1 cellular context compared by ENCODE assay signal in the genomic region with DNA sequence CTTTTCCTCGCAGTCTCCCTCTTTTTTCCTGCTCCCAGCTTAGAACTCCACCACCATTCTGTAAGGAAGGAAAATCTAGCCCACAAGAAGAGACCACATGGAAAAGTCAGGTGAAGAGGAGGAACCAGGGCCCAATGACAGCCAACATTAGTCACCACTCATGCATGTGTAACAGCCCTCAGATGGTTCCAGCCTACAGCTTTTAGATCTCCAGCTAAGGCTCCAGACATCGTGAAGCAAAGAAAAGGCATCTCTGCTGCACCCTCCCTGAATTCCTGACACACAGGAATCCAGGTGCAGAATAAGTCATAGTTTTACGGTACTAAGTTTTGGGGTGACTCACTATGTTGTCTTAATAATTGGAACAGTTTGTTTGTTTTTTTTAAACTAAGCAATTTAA.
A peak's percentile ranks its signal among the peaks of the same experiment; 100 is the strongest.
TF ChIP-seq lines count a peak whose summit lies in the region.

No MANE protein-coding gene starts in this region.

TF ChIP-seq in HepG2, 621 proteins besides CTCF, POLR2A, EP300 and RAD21 (continued from another document):
- TF ChIP-seq KDM1A (CRISPR knock-in tag; IDR thresholded peaks at IDR 0.05), result no peak
- TF ChIP-seq FOSL2 (CRISPR knock-in tag; IDR thresholded peaks at IDR 0.05), result peak; percentile 51
- TF ChIP-seq ZNF563 (CRISPR knock-in tag; IDR thresholded peaks at IDR 0.05), result no peak
- TF ChIP-seq TEAD3 (CRISPR knock-in tag; optimal IDR thresholded peaks at IDR 0.05; ENCODE audit: borderline replicate concordance), result peak; percentile 12
- TF ChIP-seq, protein P1, sequence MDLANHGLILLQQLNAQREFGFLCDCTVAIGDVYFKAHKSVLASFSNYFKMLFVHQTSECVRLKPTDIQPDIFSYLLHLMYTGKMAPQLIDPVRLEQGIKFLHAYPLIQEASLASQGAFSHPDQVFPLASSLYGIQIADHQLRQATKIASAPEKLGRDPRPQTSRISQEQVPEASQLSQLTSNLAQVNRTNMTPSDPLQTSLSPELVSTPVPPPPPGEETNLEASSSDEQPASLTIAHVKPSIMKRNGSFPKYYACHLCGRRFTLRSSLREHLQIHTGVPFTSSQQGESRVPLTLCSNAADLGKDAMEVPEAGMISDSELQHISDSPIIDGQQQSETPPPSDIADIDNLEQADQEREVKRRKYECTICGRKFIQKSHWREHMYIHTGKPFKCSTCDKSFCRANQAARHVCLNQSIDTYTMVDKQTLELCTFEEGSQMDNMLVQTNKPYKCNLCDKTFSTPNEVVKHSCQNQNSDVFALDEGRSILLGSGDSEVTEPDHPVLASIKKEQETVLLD (CRISPR knock-in tag; IDR thresholded peaks at IDR 0.05; ENCODE audit: low read depth), result no peak
- no peak for TF ChIP-seq MEIS2 (CRISPR knock-in tag; IDR thresholded peaks at IDR 0.05)
- no peak for TF ChIP-seq SUZ12 (IDR thresholded peaks at IDR 0.05; ENCODE audit: low read depth, low read length)
- no peak for TF ChIP-seq HMGA1 (CRISPR knock-in tag; conservative IDR thresholded peaks at IDR 0.05)
- TF ChIP-seq TBP (CRISPR knock-in tag; IDR thresholded peaks at IDR 0.05), result no peak
- TF ChIP-seq, protein P2, sequence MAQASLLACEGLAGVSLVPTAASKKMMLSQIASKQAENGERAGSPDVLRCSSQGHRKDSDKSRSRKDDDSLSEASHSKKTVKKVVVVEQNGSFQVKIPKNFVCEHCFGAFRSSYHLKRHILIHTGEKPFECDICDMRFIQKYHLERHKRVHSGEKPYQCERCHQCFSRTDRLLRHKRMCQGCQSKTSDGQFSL (CRISPR knock-in tag; IDR thresholded peaks at IDR 0.05), result no peak
- no peak for TF ChIP-seq ZNF644 (CRISPR knock-in tag; IDR thresholded peaks at IDR 0.05; ENCODE audit: low read depth)
- no peak for TF ChIP-seq RCOR2 (CRISPR knock-in tag; IDR thresholded peaks at IDR 0.05)
- TF ChIP-seq, protein P3, sequence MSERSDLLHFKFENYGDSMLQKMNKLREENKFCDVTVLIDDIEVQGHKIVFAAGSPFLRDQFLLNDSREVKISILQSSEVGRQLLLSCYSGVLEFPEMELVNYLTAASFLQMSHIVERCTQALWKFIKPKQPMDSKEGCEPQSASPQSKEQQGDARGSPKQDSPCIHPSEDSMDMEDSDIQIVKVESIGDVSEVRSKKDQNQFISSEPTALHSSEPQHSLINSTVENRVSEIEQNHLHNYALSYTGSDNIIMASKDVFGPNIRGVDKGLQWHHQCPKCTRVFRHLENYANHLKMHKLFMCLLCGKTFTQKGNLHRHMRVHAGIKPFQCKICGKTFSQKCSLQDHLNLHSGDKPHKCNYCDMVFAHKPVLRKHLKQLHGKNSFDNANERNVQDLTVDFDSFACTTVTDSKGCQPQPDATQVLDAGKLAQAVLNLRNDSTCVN (CRISPR knock-in tag; IDR thresholded peaks at IDR 0.05; ENCODE audit: borderline replicate concordance), result no peak
- TF ChIP-seq ZMAT3 (CRISPR knock-in tag; conservative IDR thresholded peaks at IDR 0.05), result no peak
- TF ChIP-seq ZNF883 (CRISPR knock-in tag; IDR thresholded peaks at IDR 0.05; ENCODE audit: not compliant biosample characterization), result no peak
- no peak for TF ChIP-seq DR1 (CRISPR knock-in tag; IDR thresholded peaks at IDR 0.05)
- 0 out of 2 replicates have a peak, but pooled peaks have one; percentile 4 for TF ChIP-seq KAT8 (CRISPR knock-in tag; IDR thresholded peaks at IDR 0.05)
- TF ChIP-seq BCL6 (CRISPR knock-in tag; IDR thresholded peaks at IDR 0.05), result no peak
- TF ChIP-seq, protein P4, sequence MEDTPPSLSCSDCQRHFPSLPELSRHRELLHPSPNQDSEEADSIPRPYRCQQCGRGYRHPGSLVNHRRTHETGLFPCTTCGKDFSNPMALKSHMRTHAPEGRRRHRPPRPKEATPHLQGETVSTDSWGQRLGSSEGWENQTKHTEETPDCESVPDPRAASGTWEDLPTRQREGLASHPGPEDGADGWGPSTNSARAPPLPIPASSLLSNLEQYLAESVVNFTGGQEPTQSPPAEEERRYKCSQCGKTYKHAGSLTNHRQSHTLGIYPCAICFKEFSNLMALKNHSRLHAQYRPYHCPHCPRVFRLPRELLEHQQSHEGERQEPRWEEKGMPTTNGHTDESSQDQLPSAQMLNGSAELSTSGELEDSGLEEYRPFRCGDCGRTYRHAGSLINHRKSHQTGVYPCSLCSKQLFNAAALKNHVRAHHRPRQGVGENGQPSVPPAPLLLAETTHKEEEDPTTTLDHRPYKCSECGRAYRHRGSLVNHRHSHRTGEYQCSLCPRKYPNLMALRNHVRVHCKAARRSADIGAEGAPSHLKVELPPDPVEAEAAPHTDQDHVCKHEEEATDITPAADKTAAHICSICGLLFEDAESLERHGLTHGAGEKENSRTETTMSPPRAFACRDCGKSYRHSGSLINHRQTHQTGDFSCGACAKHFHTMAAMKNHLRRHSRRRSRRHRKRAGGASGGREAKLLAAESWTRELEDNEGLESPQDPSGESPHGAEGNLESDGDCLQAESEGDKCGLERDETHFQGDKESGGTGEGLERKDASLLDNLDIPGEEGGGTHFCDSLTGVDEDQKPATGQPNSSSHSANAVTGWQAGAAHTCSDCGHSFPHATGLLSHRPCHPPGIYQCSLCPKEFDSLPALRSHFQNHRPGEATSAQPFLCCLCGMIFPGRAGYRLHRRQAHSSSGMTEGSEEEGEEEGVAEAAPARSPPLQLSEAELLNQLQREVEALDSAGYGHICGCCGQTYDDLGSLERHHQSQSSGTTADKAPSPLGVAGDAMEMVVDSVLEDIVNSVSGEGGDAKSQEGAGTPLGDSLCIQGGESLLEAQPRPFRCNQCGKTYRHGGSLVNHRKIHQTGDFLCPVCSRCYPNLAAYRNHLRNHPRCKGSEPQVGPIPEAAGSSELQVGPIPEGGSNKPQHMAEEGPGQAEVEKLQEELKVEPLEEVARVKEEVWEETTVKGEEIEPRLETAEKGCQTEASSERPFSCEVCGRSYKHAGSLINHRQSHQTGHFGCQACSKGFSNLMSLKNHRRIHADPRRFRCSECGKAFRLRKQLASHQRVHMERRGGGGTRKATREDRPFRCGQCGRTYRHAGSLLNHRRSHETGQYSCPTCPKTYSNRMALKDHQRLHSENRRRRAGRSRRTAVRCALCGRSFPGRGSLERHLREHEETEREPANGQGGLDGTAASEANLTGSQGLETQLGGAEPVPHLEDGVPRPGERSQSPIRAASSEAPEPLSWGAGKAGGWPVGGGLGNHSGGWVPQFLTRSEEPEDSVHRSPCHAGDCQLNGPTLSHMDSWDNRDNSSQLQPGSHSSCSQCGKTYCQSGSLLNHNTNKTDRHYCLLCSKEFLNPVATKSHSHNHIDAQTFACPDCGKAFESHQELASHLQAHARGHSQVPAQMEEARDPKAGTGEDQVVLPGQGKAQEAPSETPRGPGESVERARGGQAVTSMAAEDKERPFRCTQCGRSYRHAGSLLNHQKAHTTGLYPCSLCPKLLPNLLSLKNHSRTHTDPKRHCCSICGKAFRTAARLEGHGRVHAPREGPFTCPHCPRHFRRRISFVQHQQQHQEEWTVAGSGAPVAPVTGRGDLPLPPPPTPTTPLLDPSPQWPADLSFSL (CRISPR knock-in tag; IDR thresholded peaks at IDR 0.05), result no peak
- 0 out of 2 replicates have a peak, but pooled peaks have one; percentile 17 for TF ChIP-seq SAP130 (CRISPR knock-in tag; IDR thresholded peaks at IDR 0.05; ENCODE audit: low read depth)
- TF ChIP-seq ZNF207 (IDR thresholded peaks at IDR 0.05; ENCODE audit: borderline replicate concordance), result no peak
- TF ChIP-seq, protein P5, sequence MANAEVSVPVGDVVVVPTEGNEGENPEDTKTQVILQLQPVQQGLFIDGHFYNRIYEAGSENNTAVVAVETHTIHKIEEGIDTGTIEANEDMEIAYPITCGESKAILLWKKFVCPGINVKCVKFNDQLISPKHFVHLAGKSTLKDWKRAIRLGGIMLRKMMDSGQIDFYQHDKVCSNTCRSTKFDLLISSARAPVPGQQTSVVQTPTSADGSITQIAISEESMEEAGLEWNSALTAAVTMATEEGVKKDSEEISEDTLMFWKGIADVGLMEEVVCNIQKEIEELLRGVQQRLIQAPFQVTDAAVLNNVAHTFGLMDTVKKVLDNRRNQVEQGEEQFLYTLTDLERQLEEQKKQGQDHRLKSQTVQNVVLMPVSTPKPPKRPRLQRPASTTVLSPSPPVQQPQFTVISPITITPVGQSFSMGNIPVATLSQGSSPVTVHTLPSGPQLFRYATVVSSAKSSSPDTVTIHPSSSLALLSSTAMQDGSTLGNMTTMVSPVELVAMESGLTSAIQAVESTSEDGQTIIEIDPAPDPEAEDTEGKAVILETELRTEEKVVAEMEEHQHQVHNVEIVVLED (CRISPR knock-in tag; IDR thresholded peaks at IDR 0.05; ENCODE audit: borderline replicate concordance), result no peak
- TF ChIP-seq CBX5 (CRISPR knock-in tag; IDR thresholded peaks at IDR 0.05; ENCODE audit: borderline replicate concordance), result no peak
- no peak for TF ChIP-seq MAF1 (CRISPR knock-in tag; IDR thresholded peaks at IDR 0.05; ENCODE audit: borderline replicate concordance)
- TF ChIP-seq, protein P6, sequence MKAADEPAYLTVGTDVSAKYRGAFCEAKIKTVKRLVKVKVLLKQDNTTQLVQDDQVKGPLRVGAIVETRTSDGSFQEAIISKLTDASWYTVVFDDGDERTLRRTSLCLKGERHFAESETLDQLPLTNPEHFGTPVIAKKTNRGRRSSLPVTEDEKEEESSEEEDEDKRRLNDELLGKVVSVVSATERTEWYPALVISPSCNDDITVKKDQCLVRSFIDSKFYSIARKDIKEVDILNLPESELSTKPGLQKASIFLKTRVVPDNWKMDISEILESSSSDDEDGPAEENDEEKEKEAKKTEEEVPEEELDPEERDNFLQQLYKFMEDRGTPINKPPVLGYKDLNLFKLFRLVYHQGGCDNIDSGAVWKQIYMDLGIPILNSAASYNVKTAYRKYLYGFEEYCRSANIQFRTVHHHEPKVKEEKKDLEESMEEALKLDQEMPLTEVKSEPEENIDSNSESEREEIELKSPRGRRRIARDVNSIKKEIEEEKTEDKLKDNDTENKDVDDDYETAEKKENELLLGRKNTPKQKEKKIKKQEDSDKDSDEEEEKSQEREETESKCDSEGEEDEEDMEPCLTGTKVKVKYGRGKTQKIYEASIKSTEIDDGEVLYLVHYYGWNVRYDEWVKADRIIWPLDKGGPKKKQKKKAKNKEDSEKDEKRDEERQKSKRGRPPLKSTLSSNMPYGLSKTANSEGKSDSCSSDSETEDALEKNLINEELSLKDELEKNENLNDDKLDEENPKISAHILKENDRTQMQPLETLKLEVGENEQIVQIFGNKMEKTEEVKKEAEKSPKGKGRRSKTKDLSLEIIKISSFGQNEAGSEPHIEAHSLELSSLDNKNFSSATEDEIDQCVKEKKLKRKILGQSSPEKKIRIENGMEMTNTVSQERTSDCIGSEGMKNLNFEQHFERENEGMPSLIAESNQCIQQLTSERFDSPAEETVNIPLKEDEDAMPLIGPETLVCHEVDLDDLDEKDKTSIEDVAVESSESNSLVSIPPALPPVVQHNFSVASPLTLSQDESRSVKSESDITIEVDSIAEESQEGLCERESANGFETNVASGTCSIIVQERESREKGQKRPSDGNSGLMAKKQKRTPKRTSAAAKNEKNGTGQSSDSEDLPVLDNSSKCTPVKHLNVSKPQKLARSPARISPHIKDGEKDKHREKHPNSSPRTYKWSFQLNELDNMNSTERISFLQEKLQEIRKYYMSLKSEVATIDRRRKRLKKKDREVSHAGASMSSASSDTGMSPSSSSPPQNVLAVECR (CRISPR knock-in tag; IDR thresholded peaks at IDR 0.05; ENCODE audit: borderline replicate concordance), result no peak
- no peak for TF ChIP-seq CBX2 (IDR thresholded peaks at IDR 0.05; ENCODE audit: low read depth, low read length)
- TF ChIP-seq CBX2 (CRISPR knock-in tag; IDR thresholded peaks at IDR 0.05; ENCODE audit: low read depth), result no peak
- TF ChIP-seq EZH2 (conservative IDR thresholded peaks at IDR 0.05; ENCODE audit: low read depth, low read length), result no peak
- TF ChIP-seq HOXD1 (CRISPR knock-in tag; IDR thresholded peaks at IDR 0.05), result no peak
